ENCODE assay signal across 9 cellular contexts in genomic region chr4:10089346-10089745, GRCh38. TPM values are rescaled to one million over a fixed set of nuclear protein-coding genes. Genes with fewer than 3 reads are reported as not detected.
DNase-seq lines count a peak whose midpoint lies in the region; ATAC-seq, FAIRE-seq and TF ChIP-seq lines count a peak whose summit lies in the region.
"Had no signal": no experiment of that assay in that cellular context is flagged by ENCODE, and none has a peak within 500 bp of the region (broad histone marks: within the 10 kb centered on the region; RNA-seq: fewer than 3 reads in every experiment).

No MANE protein-coding gene starts in this region.

- H3K4me3 ChIP-seq in NB4 (ENCODE audit: low read depth, low read length) (no peak overlapping the region), fibroblast of villous mesenchyme (ENCODE audit: low read depth, low read length) (no peak overlapping the region), pancreas (no peak overlapping the region)

- no peak overlapping the region for H3K27ac Mint-ChIP-seq in activated CD8-positive, alpha-beta memory T cell treated with anti-CD3 and anti-CD28 coated beads, Interleukin-2, amount 10 ng/mL, durations not matched to agents 7 days and 5 days

- no peak for FAIRE-seq in pancreas (lab: Jason Lieb, UNC)
- FAIRE-seq in frontal cortex (lab: Jason Lieb, UNC), result no peak

- CTCF ChIA-PET in GM10248 (lab: Yijun Ruan, JAX), result interaction anchor here (0.7 kb wide), 1 partner anchor 74 kb away, joined by 3 read pairs; no protein-coding TSS in a partner anchor
- CTCF ChIA-PET in activated CD8-positive, alpha-beta memory T cell treated with anti-CD3 and anti-CD28 coated beads, Interleukin-2, amount 10 ng/mL, durations not matched to agents 7 days and 5 days (lab: Charles Lee), result interaction anchor here (1.2 kb wide), 1 partner anchor 16 kb away, joined by 3 read pairs; no protein-coding TSS in a partner anchor

- TF ChIP-seq POLR2A in NB4 (IDR thresholded peaks at IDR 0.05; ENCODE audit: extremely low read depth, insufficient read length), result no peak

- H3K36me3 Mint-ChIP-seq in activated CD8-positive, alpha-beta memory T cell treated with anti-CD3 and anti-CD28 coated beads, Interleukin-2, amount 10 ng/mL, durations not matched to agents 7 days and 5 days, result peaks cover 80% of the 10 kb centered on the region

- peak overlapping the region; percentile 39 to 51 (median 43) for H3K27ac ChIP-seq in pancreas

- WGBS in pancreas, 2 donors, result 45 to 52% methylated on average over 11 of the region's 11 CpGs

- no peaks in the 10 kb centered on the region for H3K27me3 ChIP-seq in pancreas

- POLR2A ChIA-PET in GM10248 (lab: Yijun Ruan, JAX), result interaction anchor here (0.6 to 1.8 kb wide), 2 partner anchors 11 to 28 kb away, joined by 3 to 15 read pairs; partner anchors contain the start of gene WDR1

- intact Hi-C loops in pancreas (cut with DNase I), result no loop called here

- DNase-seq in GM10248 (ENCODE audit: extremely low spot score), result no peak
- peak; percentile 21 for DNase-seq in NB4 (ENCODE audit: low read depth)
- no peak for DNase-seq in fibroblast of villous mesenchyme (ENCODE audit: low read depth)
- DNase-seq in pancreas, result peak in 3 of 6 donors; percentile 42 to 66 (median 64)
- no peak for DNase-seq in DMS114 treated with DMSO at 0.1 percent for 48 hours (lab: John Stamatoyannopoulos, UW; ENCODE audit: unreplicated experiment)
- no peak for DNase-seq in activated CD8-positive, alpha-beta memory T cell treated with anti-CD3 and anti-CD28 coated beads, Interleukin-2, amount 10 ng/mL, durations not matched to agents 7 days and 5 days
- no peak for DNase-seq in frontal cortex (ENCODE audit: low spot score in 2 of 2)
- DNase-seq: activated CD4-positive, alpha-beta T cell treated with anti-CD3 and anti-CD28 coated beads, Interleukin-2, amount 50 U/mL, for 48 hours had no signal

- no peaks in the 10 kb centered on the region for H3K9me3 Mint-ChIP-seq in activated CD8-positive, alpha-beta memory T cell treated with anti-CD3 and anti-CD28 coated beads, Interleukin-2, amount 10 ng/mL, durations not matched to agents 7 days and 5 days (ENCODE audit: low read depth)

- TF ChIP-seq CTCF in GM10248 (IDR thresholded peaks at IDR 0.05; ENCODE audit: control extremely low read depth, extremely low read depth, low read depth, missing control alignments), result peak; percentile 19
- peak; percentile 46 for TF ChIP-seq CTCF in NB4 (IDR thresholded peaks at IDR 0.05; ENCODE audit: low read depth, low read length)
- TF ChIP-seq CTCF in fibroblast of villous mesenchyme (IDR thresholded peaks at IDR 0.05; ENCODE audit: insufficient read depth, low read depth, low read length), result peak; percentile 36
- peak; percentile 17 to 27 (median 22) for TF ChIP-seq CTCF in pancreas (IDR thresholded peaks at IDR 0.05)

- peaks cover 24% of the 10 kb centered on the region for H3K4me1 Mint-ChIP-seq in activated CD8-positive, alpha-beta memory T cell treated with anti-CD3 and anti-CD28 coated beads, Interleukin-2, amount 10 ng/mL, durations not matched to agents 7 days and 5 days

- peak; percentile 47 to 77 (median 57) for ATAC-seq in pancreas
- ATAC-seq in activated CD8-positive, alpha-beta memory T cell treated with anti-CD3 and anti-CD28 coated beads, Interleukin-2, amount 10 ng/mL, durations not matched to agents 7 days and 5 days, result no peak
- ATAC-seq in HG03439 (IDR thresholded peaks at IDR 0.05; ENCODE audit: unreplicated experiment), result no peak

- peaks cover 0 to 5% (median 0%) of the 10 kb centered on the region in 3 donors for H3K4me1 ChIP-seq in pancreas

- H3K9me3 ChIP-seq in pancreas, result no peaks in the 10 kb centered on the region

- no peak overlapping the region for H3K4me3 Mint-ChIP-seq in activated CD8-positive, alpha-beta memory T cell treated with anti-CD3 and anti-CD28 coated beads, Interleukin-2, amount 10 ng/mL, durations not matched to agents 7 days and 5 days

- peaks cover 5 to 64% (median 38%) of the 10 kb centered on the region in 3 donors for H3K36me3 ChIP-seq in pancreas

- no peaks in the 10 kb centered on the region for H3K27me3 Mint-ChIP-seq in activated CD8-positive, alpha-beta memory T cell treated with anti-CD3 and anti-CD28 coated beads, Interleukin-2, amount 10 ng/mL, durations not matched to agents 7 days and 5 days

RNA-seq across cellular contexts. Expression of gene WDR1, which starts 27.3 kb away (rescaled TPM):
- 436 and 516 TPM in 2 replicates for total RNA-seq in fibroblast of villous mesenchyme
- total RNA-seq in pancreas, result 100 to 1,000 TPM in 1 of 6 donors, 10 to 100 TPM in 5; 56.8 to 102 (median 62.9) TPM
- polyA plus RNA-seq in pancreas, result 10 to 100 TPM; 30.0 to 43.3 TPM
- total RNA-seq in activated CD8-positive, alpha-beta memory T cell treated with anti-CD3 and anti-CD28 coated beads, Interleukin-2, amount 10 ng/mL, durations not matched to agents 7 days and 5 days, result 100 to 1,000 TPM; 481 to 538 TPM
- total RNA-seq in frontal cortex, result 83.2 TPM

Comparison
In these comparisons a context has a peak if more than half of its experiments do, and no peak if none do; other contexts are left out.
1. ATAC-seq: peak in pancreas (4 of 4); none in activated CD8-positive, alpha-beta memory T cell treated with anti-CD3 and anti-CD28 coated beads, Interleukin-2, amount 10 ng/mL, durations not matched to agents 7 days and 5 days (single experiment) and HG03439 (single experiment).
2. Peak in every context shown above with its lines, with median percentiles within 50 percentile points of each other: CTCF ChIP-seq.